Comparison of ENCODE assay signal across 29 cellular contexts in genomic region chr11:134380229-134380628, GRCh38.
"Had no signal": no experiment of that assay in that cellular context is flagged by ENCODE, and none has a peak within 500 bp of the region (broad histone marks: within the 10 kb centered on the region; RNA-seq: fewer than 3 reads in every experiment).

No MANE protein-coding gene starts in this region.

- H3K27ac Mint-ChIP-seq: stimulated activated effector memory CD8-positive, alpha-beta T cell treated with anti-CD3 and anti-CD28 coated beads, Interleukin-12 subunit alpha, Interleukin-12 subunit beta, amount 100 ng/mL, for 72 hours; stimulated activated memory B cell treated with anti-CD40 and anti-IgM and Interleukin-4, amounts not matched to agents 10 μg/mL and 1 μg/mL and 100 μg/mL, for 72 hours; stimulated activated naive B cell treated with anti-CD40 and anti-IgM and Interleukin-4, amounts not matched to agents 10 μg/mL and 1 μg/mL and 100 μg/mL, for 72 hours; stimulated activated naive CD8-positive, alpha-beta T cell treated with anti-CD3 and anti-CD28 coated beads, Interleukin-15, amount 100 ng/mL, for 72 hours; stimulated activated naive CD8-positive, alpha-beta T cell treated with anti-CD3 and anti-CD28 coated beads, Interleukin-15, Interleukin-2, amounts not matched to agents 100 ng/mL and 50 ng/mL, for 24 hours; type B pancreatic cell had no signal

- FAIRE-seq: urothelium cell line had no signal

- H3K9me3 Mint-ChIP-seq: stimulated activated effector memory CD8-positive, alpha-beta T cell treated with anti-CD3 and anti-CD28 coated beads, Interleukin-12 subunit alpha, Interleukin-12 subunit beta, amount 100 ng/mL, for 72 hours; stimulated activated memory B cell treated with anti-CD40 and anti-IgM and Interleukin-4, amounts not matched to agents 10 μg/mL and 1 μg/mL and 100 μg/mL, for 72 hours; stimulated activated naive B cell treated with anti-CD40 and anti-IgM and Interleukin-4, amounts not matched to agents 10 μg/mL and 1 μg/mL and 100 μg/mL, for 72 hours; stimulated activated naive CD8-positive, alpha-beta T cell treated with anti-CD3 and anti-CD28 coated beads, Interleukin-15, amount 100 ng/mL, for 72 hours; stimulated activated naive CD8-positive, alpha-beta T cell treated with anti-CD3 and anti-CD28 coated beads, Interleukin-15, Interleukin-2, amounts not matched to agents 100 ng/mL and 50 ng/mL, for 24 hours; type B pancreatic cell had no signal

- H3K27me3 ChIP-seq: testis, thyroid gland, tibial nerve, transverse colon, upper lobe of left lung, upper lobe of right lung, uterus, vagina had no signal

- H3K36me3 Mint-ChIP-seq: stimulated activated memory B cell treated with anti-CD40 and anti-IgM and Interleukin-4, amounts not matched to agents 10 μg/mL and 1 μg/mL and 100 μg/mL, for 72 hours; stimulated activated naive B cell treated with anti-CD40 and anti-IgM and Interleukin-4, amounts not matched to agents 10 μg/mL and 1 μg/mL and 100 μg/mL, for 72 hours; type B pancreatic cell had no signal

- H3K27ac ChIP-seq: stomach, suprapubic skin, testis, thoracic aorta, thyroid gland, tibial artery, tibial nerve, transverse colon, upper lobe of left lung, upper lobe of right lung, uterus, vagina had no signal

- DNase-seq: stimulated activated CD4-positive, alpha-beta T cell treated with anti-CD3 and anti-CD28 coated beads, Interleukin-2, amount 100 ng/mL, for 48 hours; stimulated activated CD4-positive, alpha-beta T cell treated with anti-CD3 and anti-CD28 coated beads, Interleukin-4, amount 100 ng/mL, for 1 hour; stimulated activated CD4-positive, alpha-beta T cell treated with anti-CD3 and anti-CD28 coated beads, Interleukin-4, amount 100 ng/mL, for 24 hours; stimulated activated CD4-positive, alpha-beta T cell treated with anti-CD3 and anti-CD28 coated beads, Interleukin-4, amount 100 ng/mL, for 4 hours; stimulated activated CD8-positive, alpha-beta memory T cell treated with anti-CD3 and anti-CD28 coated beads, Interleukin-4, amount 100 ng/mL, for 48 hours; stimulated activated naive B cell treated with anti-CD40 and anti-IgM and Interleukin-4, amounts not matched to agents 10 μg/mL and 1 μg/mL and 100 μg/mL, for 72 hours; stimulated activated naive CD4-positive, alpha-beta T cell; stimulated activated naive CD4-positive, alpha-beta T cell treated with Interleukin-2 at 50 U/mL for 16 hours; stimulated activated naive CD8-positive, alpha-beta T cell treated with anti-CD3 and anti-CD28 coated beads, Interleukin-15, amount 100 ng/mL, for 72 hours; stimulated activated naive CD8-positive, alpha-beta T cell treated with anti-CD3 and anti-CD28 coated beads, Interleukin-15, Interleukin-2, amounts not matched to agents 100 U/mL and 50 U/mL, for 24 hours; stomach; substantia nigra; testis; thyroid gland; tibial artery; transverse colon; trophoblast cell; upper lobe of left lung; upper lobe of right lung; uterus had no signal

- H3K9me3 ChIP-seq: stomach, suprapubic skin, testis, thoracic aorta, thyroid gland, tibial artery, transverse colon, upper lobe of left lung, upper lobe of right lung, uterus, vagina had no signal

- H3K27me3 Mint-ChIP-seq: type B pancreatic cell had no signal

- H3K36me3 ChIP-seq: suprapubic skin, thoracic aorta, thyroid gland, tibial artery, transverse colon, upper lobe of left lung, upper lobe of right lung, uterus, vagina had no signal

- H3K4me3 Mint-ChIP-seq: stimulated activated effector memory CD8-positive, alpha-beta T cell treated with anti-CD3 and anti-CD28 coated beads, Interleukin-12 subunit alpha, Interleukin-12 subunit beta, amount 100 ng/mL, for 72 hours; stimulated activated memory B cell treated with anti-CD40 and anti-IgM and Interleukin-4, amounts not matched to agents 10 μg/mL and 1 μg/mL and 100 μg/mL, for 72 hours; stimulated activated naive B cell treated with anti-CD40 and anti-IgM and Interleukin-4, amounts not matched to agents 10 μg/mL and 1 μg/mL and 100 μg/mL, for 72 hours; stimulated activated naive CD8-positive, alpha-beta T cell treated with anti-CD3 and anti-CD28 coated beads, Interleukin-15, amount 100 ng/mL, for 72 hours; stimulated activated naive CD8-positive, alpha-beta T cell treated with anti-CD3 and anti-CD28 coated beads, Interleukin-15, Interleukin-2, amounts not matched to agents 100 ng/mL and 50 ng/mL, for 24 hours; type B pancreatic cell had no signal

- ATAC-seq: stimulated activated effector memory CD8-positive, alpha-beta T cell treated with anti-CD3 and anti-CD28 coated beads, Interleukin-12 subunit alpha, Interleukin-12 subunit beta, amount 100 ng/mL, for 72 hours; stimulated activated memory B cell treated with anti-CD40 and anti-IgM and Interleukin-4, amounts not matched to agents 10 μg/mL and 1 μg/mL and 100 μg/mL, for 72 hours; stimulated activated naive B cell treated with anti-CD40 and anti-IgM and Interleukin-4, amounts not matched to agents 10 μg/mL and 1 μg/mL and 100 μg/mL, for 72 hours; stimulated activated naive CD8-positive, alpha-beta T cell treated with anti-CD3 and anti-CD28 coated beads, Interleukin-15, amount 100 ng/mL, for 72 hours; stimulated activated naive CD8-positive, alpha-beta T cell treated with anti-CD3 and anti-CD28 coated beads, Interleukin-15, Interleukin-2, amounts not matched to agents 100 U/mL and 50 U/mL, for 24 hours; upper lobe of right lung had no signal

- H3K4me1 Mint-ChIP-seq: stimulated activated memory B cell treated with anti-CD40 and anti-IgM and Interleukin-4, amounts not matched to agents 10 μg/mL and 1 μg/mL and 100 μg/mL, for 72 hours; stimulated activated naive B cell treated with anti-CD40 and anti-IgM and Interleukin-4, amounts not matched to agents 10 μg/mL and 1 μg/mL and 100 μg/mL, for 72 hours; stimulated activated naive CD8-positive, alpha-beta T cell treated with anti-CD3 and anti-CD28 coated beads, Interleukin-15, amount 100 ng/mL, for 72 hours had no signal

- H3K4me1 ChIP-seq: suprapubic skin, testis, thyroid gland, tibial artery, tibial nerve, transverse colon, upper lobe of left lung, upper lobe of right lung, uterus, vagina had no signal

- H3K4me3 ChIP-seq: stomach, suprapubic skin, testis, thoracic aorta, thyroid gland, tibial artery, tibial nerve, transverse colon, upper lobe of left lung, upper lobe of right lung, uterus, vagina had no signal
